In the genomic region with DNA sequence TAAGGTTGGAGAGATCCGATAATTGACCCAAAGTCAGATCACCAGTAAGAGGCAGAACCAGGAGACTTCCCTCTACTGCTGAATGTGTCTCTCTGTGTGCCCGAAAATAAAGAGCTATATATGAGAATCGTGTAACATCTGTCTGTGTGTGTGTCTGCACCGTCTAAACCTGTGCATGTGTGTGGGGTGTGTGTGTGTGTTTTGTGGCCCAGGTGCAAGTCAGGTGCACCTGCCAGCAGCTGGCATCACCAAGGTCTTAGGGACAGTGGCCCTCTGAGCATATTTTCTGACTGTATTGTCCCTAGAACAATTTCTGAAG, we compare ENCODE assay signal across 8 cellular contexts. TPM values are rescaled to one million over a fixed set of nuclear protein-coding genes. Genes with fewer than 3 reads are reported as not detected.
DNase-seq lines count a peak whose midpoint lies in the region; ATAC-seq and TF ChIP-seq lines count a peak whose summit lies in the region.

No MANE protein-coding gene starts in this region.

- H3K36me3 Mint-ChIP-seq in activated CD8-positive, alpha-beta memory T cell treated with anti-CD3 and anti-CD28 coated beads, Interleukin-2, amount 10 ng/mL, durations not matched to agents 7 days and 5 days = no peaks in the 10 kb centered on the region
- no peaks in the 10 kb centered on the region for H3K36me3 Mint-ChIP-seq in activated CD4-positive, alpha-beta memory T cell treated with anti-CD3 and anti-CD28 coated beads, Interleukin-2, amount 10 ng/mL, durations not matched to agents 7 days and 5 days (ENCODE audit: low read depth)

- H3K9ac ChIP-seq in iPS-20b (ENCODE audit: low read depth, low read length) = no peak overlapping the region

- TF ChIP-seq CTCF in thoracic aorta (IDR thresholded peaks at IDR 0.05) = no peak

- CTCF ChIA-PET in activated CD8-positive, alpha-beta memory T cell treated with anti-CD3 and anti-CD28 coated beads, Interleukin-2, amount 10 ng/mL, durations not matched to agents 7 days and 5 days (lab: Charles Lee) = interaction anchor here (0.9 to 22.1 kb wide), 6 partner anchors 8 to 502 kb away, joined by 3 to 459 read pairs (median 12); partner anchors contain the start of gene KRT74
- CTCF ChIA-PET in activated CD4-positive, alpha-beta memory T cell treated with anti-CD3 and anti-CD28 coated beads, Interleukin-2, amount 10 ng/mL, durations not matched to agents 7 days and 5 days (lab: Charles Lee) = interaction anchor here (0.8 to 5.4 kb wide), 11 partner anchors 8 to 718 kb away, joined by 3 to 100 read pairs (median 5); no protein-coding TSS in a partner anchor

- no peak for DNase-seq in activated CD8-positive, alpha-beta memory T cell treated with anti-CD3 and anti-CD28 coated beads, Interleukin-2, amount 10 ng/mL, durations not matched to agents 7 days and 5 days
- DNase-seq in activated CD8-positive, alpha-beta memory T cell treated with anti-CD3 and anti-CD28 coated beads, Interleukin-2, amount 50 U/mL, for 4 hours = no peak
- DNase-seq in activated CD4-positive, alpha-beta memory T cell treated with anti-CD3 and anti-CD28 coated beads, Interleukin-2, amount 10 ng/mL, durations not matched to agents 7 days and 5 days = no peak
- DNase-seq in thoracic aorta (ENCODE audit: low spot score) (no peak), pons (ENCODE audit: low spot score) (no peak), SW 1271 (lab: John Stamatoyannopoulos, UW) (no peak)

- H3K36me3 ChIP-seq in iPS-20b (ENCODE audit: insufficient read depth, low read depth, low read length) = no peaks in the 10 kb centered on the region
- H3K36me3 ChIP-seq in thoracic aorta = no peaks in the 10 kb centered on the region

- peak overlapping the region; percentile 55 for H3K4me3 Mint-ChIP-seq in activated CD8-positive, alpha-beta memory T cell treated with anti-CD3 and anti-CD28 coated beads, Interleukin-2, amount 10 ng/mL, durations not matched to agents 7 days and 5 days
- peak overlapping the region; percentile 69 for H3K4me3 Mint-ChIP-seq in activated CD4-positive, alpha-beta memory T cell treated with anti-CD3 and anti-CD28 coated beads, Interleukin-2, amount 10 ng/mL, durations not matched to agents 7 days and 5 days

- H3K27ac ChIP-seq in iPS-20b (ENCODE audit: low read length) (no peak overlapping the region), thoracic aorta (peak overlapping the region; percentile 10 to 46)

- ATAC-seq in activated CD8-positive, alpha-beta memory T cell treated with anti-CD3 and anti-CD28 coated beads, Interleukin-2, amount 10 ng/mL, durations not matched to agents 7 days and 5 days = no peak
- ATAC-seq in thoracic aorta (ENCODE audit: insufficient number of reproducible peaks, low FRiP score, low read depth) = no peak
- no peak for ATAC-seq in GM19395 (IDR thresholded peaks at IDR 0.05; ENCODE audit: unreplicated experiment)

- H3K9me3 ChIP-seq in iPS-20b (ENCODE audit: insufficient read depth, low read depth, low read length) = no peaks in the 10 kb centered on the region
- no peaks in the 10 kb centered on the region for H3K9me3 ChIP-seq in thoracic aorta

- POLR2A ChIA-PET in activated CD4-positive, alpha-beta memory T cell treated with anti-CD3 and anti-CD28 coated beads, Interleukin-2, amount 10 ng/mL, durations not matched to agents 7 days and 5 days (lab: Charles Lee) = interaction anchor here (1.0 to 1.6 kb wide), 4 partner anchors 132 to 848 kb away, joined by 3 to 10 read pairs (median 4); partner anchors contain the start of gene EIF4B

- H3K9me3 Mint-ChIP-seq in activated CD8-positive, alpha-beta memory T cell treated with anti-CD3 and anti-CD28 coated beads, Interleukin-2, amount 10 ng/mL, durations not matched to agents 7 days and 5 days (ENCODE audit: low read depth) = no peaks in the 10 kb centered on the region
- H3K9me3 Mint-ChIP-seq in activated CD4-positive, alpha-beta memory T cell treated with anti-CD3 and anti-CD28 coated beads, Interleukin-2, amount 10 ng/mL, durations not matched to agents 7 days and 5 days = no peaks in the 10 kb centered on the region

- H3K4me1 ChIP-seq in iPS-20b (ENCODE audit: insufficient read depth, low read length) = no peaks in the 10 kb centered on the region
- H3K4me1 ChIP-seq in thoracic aorta (ENCODE audit: control insufficient read depth in 1 of 2, low read depth in 2 of 2) = peaks cover 4 to 21% of the 10 kb centered on the region in 2 donors

- H3K27ac Mint-ChIP-seq in activated CD8-positive, alpha-beta memory T cell treated with anti-CD3 and anti-CD28 coated beads, Interleukin-2, amount 10 ng/mL, durations not matched to agents 7 days and 5 days = peak overlapping the region; percentile 4
- peak overlapping the region; percentile 58 for H3K27ac Mint-ChIP-seq in activated CD4-positive, alpha-beta memory T cell treated with anti-CD3 and anti-CD28 coated beads, Interleukin-2, amount 10 ng/mL, durations not matched to agents 7 days and 5 days

- H3K4me3 ChIP-seq in iPS-20b (ENCODE audit: low read length) (peak overlapping the region; percentile 62; the same call in 1 of the 2 replicates), thoracic aorta (peak overlapping the region; percentile 77)

- H3K27me3 ChIP-seq in iPS-20b (ENCODE audit: insufficient read depth, low read length) = peaks cover 21% of the 10 kb centered on the region
- H3K27me3 ChIP-seq in thoracic aorta (replicated peaks; ENCODE audit: insufficient read depth) = no peaks in the 10 kb centered on the region

- peaks cover 13% of the 10 kb centered on the region for H3K4me1 Mint-ChIP-seq in activated CD8-positive, alpha-beta memory T cell treated with anti-CD3 and anti-CD28 coated beads, Interleukin-2, amount 10 ng/mL, durations not matched to agents 7 days and 5 days
- H3K4me1 Mint-ChIP-seq in activated CD4-positive, alpha-beta memory T cell treated with anti-CD3 and anti-CD28 coated beads, Interleukin-2, amount 10 ng/mL, durations not matched to agents 7 days and 5 days = peaks cover 31% of the 10 kb centered on the region

- H3K27me3 Mint-ChIP-seq in activated CD8-positive, alpha-beta memory T cell treated with anti-CD3 and anti-CD28 coated beads, Interleukin-2, amount 10 ng/mL, durations not matched to agents 7 days and 5 days = peaks cover 6% of the 10 kb centered on the region
- H3K27me3 Mint-ChIP-seq in activated CD4-positive, alpha-beta memory T cell treated with anti-CD3 and anti-CD28 coated beads, Interleukin-2, amount 10 ng/mL, durations not matched to agents 7 days and 5 days = no peaks in the 10 kb centered on the region

RNA-seq across cellular contexts. Expression of gene KRT78, which starts 24.7 kb away (rescaled TPM):
- total RNA-seq in activated CD8-positive, alpha-beta memory T cell treated with anti-CD3 and anti-CD28 coated beads, Interleukin-2, amount 10 ng/mL, durations not matched to agents 7 days and 5 days = not detected
- total RNA-seq in activated CD4-positive, alpha-beta memory T cell treated with anti-CD3 and anti-CD28 coated beads, Interleukin-2, amount 10 ng/mL, durations not matched to agents 7 days and 5 days = not detected
- total RNA-seq in thoracic aorta = not detected

RNA-seq across cellular contexts. Expression of gene KRT8, which starts 31.4 kb away (rescaled TPM):
- under 1 TPM; 0.26 to 0.41 TPM for total RNA-seq in activated CD8-positive, alpha-beta memory T cell treated with anti-CD3 and anti-CD28 coated beads, Interleukin-2, amount 10 ng/mL, durations not matched to agents 7 days and 5 days
- under 1 TPM; 0.33 to 0.65 TPM for total RNA-seq in activated CD4-positive, alpha-beta memory T cell treated with anti-CD3 and anti-CD28 coated beads, Interleukin-2, amount 10 ng/mL, durations not matched to agents 7 days and 5 days
- total RNA-seq in thoracic aorta = 100 to 1,000 TPM; 130 to 175 TPM

RNA-seq across cellular contexts. Expression of gene KRT79, which starts 39.4 kb away (rescaled TPM):
- total RNA-seq in activated CD8-positive, alpha-beta memory T cell treated with anti-CD3 and anti-CD28 coated beads, Interleukin-2, amount 10 ng/mL, durations not matched to agents 7 days and 5 days = under 1 TPM in 1 of 2 experiments, not detected in 1; 0.23 TPM
- total RNA-seq in activated CD4-positive, alpha-beta memory T cell treated with anti-CD3 and anti-CD28 coated beads, Interleukin-2, amount 10 ng/mL, durations not matched to agents 7 days and 5 days = not detected
- total RNA-seq in thoracic aorta = not detected

RNA-seq across cellular contexts. Expression of gene KRT4, which starts 59.6 kb away (rescaled TPM):
- not detected for total RNA-seq in activated CD8-positive, alpha-beta memory T cell treated with anti-CD3 and anti-CD28 coated beads, Interleukin-2, amount 10 ng/mL, durations not matched to agents 7 days and 5 days
- total RNA-seq in activated CD4-positive, alpha-beta memory T cell treated with anti-CD3 and anti-CD28 coated beads, Interleukin-2, amount 10 ng/mL, durations not matched to agents 7 days and 5 days = not detected
- not detected for total RNA-seq in thoracic aorta

Comparison
In these comparisons a context has a peak if more than half of its experiments do, and no peak if none do; other contexts are left out.
1. RNA of gene KRT8, which starts 31.4 kb away (total RNA-seq): 130 to 175 TPM in thoracic aorta; 0.33 to 0.65 TPM in activated CD4-positive, alpha-beta memory T cell treated with anti-CD3 and anti-CD28 coated beads, Interleukin-2, amount 10 ng/mL, durations not matched to agents 7 days and 5 days and 0.26 to 0.41 TPM in activated CD8-positive, alpha-beta memory T cell treated with anti-CD3 and anti-CD28 coated beads, Interleukin-2, amount 10 ng/mL, durations not matched to agents 7 days and 5 days; every median in the first group is over 10 times any median in the second.